In the genomic region with DNA sequence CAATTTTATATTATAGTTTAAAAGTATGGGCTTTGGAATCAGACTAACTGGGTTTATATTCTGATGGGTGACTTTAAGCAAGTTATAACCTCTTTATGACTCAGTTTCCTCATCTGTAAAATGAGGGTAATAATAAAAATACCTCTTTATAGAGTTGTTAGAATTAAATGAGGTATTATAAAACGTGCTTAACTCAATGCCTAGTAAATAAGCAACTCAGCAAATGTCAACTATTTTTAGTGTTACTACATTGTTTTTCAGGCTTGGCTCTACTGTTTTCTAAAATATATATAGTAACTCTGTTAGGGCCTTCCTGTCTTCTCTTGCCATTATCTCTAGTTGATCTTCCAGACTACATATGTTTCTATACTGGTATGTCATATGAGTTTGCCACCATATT, we compare ENCODE assay signal across 8 cellular contexts.
"Had no signal": no experiment of that assay in that cellular context is flagged by ENCODE, and none has a peak within 500 bp of the region (broad histone marks: within the 10 kb centered on the region; RNA-seq: fewer than 3 reads in every experiment).

No MANE protein-coding gene starts in this region.

- FAIRE-seq: HepG2 had no signal

- H3K9me3 ChIP-seq: HAP-1 had no signal

- ATAC-seq: HCT116, HepG2 had no signal

- H2AFZ ChIP-seq: GM23248 had no signal

- H3K4me2 ChIP-seq: KMS-11 had no signal

- H3K9ac ChIP-seq: GM23248, KMS-11 had no signal

- H3K4me1 ChIP-seq: HAP-1 had no signal

- H3K27ac ChIP-seq: GM23248, KMS-11 had no signal

- DNase-seq: GM23248, GOT3, H7, KBM-7 had no signal

- H3K4me3 ChIP-seq: GM23248, HAP-1 had no signal
